ENCODE assay signal across 1 cellular context in genomic region chr10:80382989-80383388, GRCh38.
TF ChIP-seq lines count a peak whose summit lies in the region.

No MANE protein-coding gene starts in this region.

TF ChIP-seq in HepG2, 621 proteins besides CTCF, POLR2A, EP300 and RAD21 (continues in another document):
- TF ChIP-seq TFAP4 (IDR thresholded peaks at IDR 0.05; ENCODE audit: borderline replicate concordance, low read depth) (peak; percentile 71; the same call in 1 of the 2 replicates), HNF1B (CRISPR knock-in tag; IDR thresholded peaks at IDR 0.05) (0 out of 2 replicates have a peak, but pooled peaks have one; percentile 28), ETV6 (CRISPR knock-in tag; conservative IDR thresholded peaks at IDR 0.05) (no peak), ZBTB1 (CRISPR knock-in tag; IDR thresholded peaks at IDR 0.05; ENCODE audit: borderline replicate concordance) (no peak), ZNF256 (CRISPR knock-in tag; conservative IDR thresholded peaks at IDR 0.05) (no peak), ZNF530 (CRISPR knock-in tag; IDR thresholded peaks at IDR 0.05; ENCODE audit: low read depth) (no peak), ZNF292 (CRISPR knock-in tag; IDR thresholded peaks at IDR 0.05; ENCODE audit: borderline replicate concordance, low read depth) (no peak), ZNF281 (CRISPR knock-in tag; IDR thresholded peaks at IDR 0.05; ENCODE audit: borderline replicate concordance) (no peak), ZSCAN21 (CRISPR knock-in tag; IDR thresholded peaks at IDR 0.05; ENCODE audit: borderline replicate concordance) (no peak), PLSCR1 (CRISPR knock-in tag; IDR thresholded peaks at IDR 0.05; ENCODE audit: borderline replicate concordance) (no peak), NFE2 (CRISPR knock-in tag; IDR thresholded peaks at IDR 0.05) (no peak), TFDP2 (CRISPR knock-in tag; IDR thresholded peaks at IDR 0.05) (no peak), NFRKB (IDR thresholded peaks at IDR 0.05) (no peak), ZNF460 (CRISPR knock-in tag; IDR thresholded peaks at IDR 0.05; ENCODE audit: borderline replicate concordance) (no peak), ZNF543 (CRISPR knock-in tag; IDR thresholded peaks at IDR 0.05) (no peak), BCL6 (CRISPR knock-in tag; IDR thresholded peaks at IDR 0.05) (no peak), FOXA1 (IDR thresholded peaks at IDR 0.05) (no peak), FOXA1 (CRISPR knock-in tag; IDR thresholded peaks at IDR 0.05) (no peak), HMG20B (CRISPR knock-in tag; conservative IDR thresholded peaks at IDR 0.05) (no peak), FOXM1 (CRISPR knock-in tag; IDR thresholded peaks at IDR 0.05) (no peak), RERE (CRISPR knock-in tag; IDR thresholded peaks at IDR 0.05; ENCODE audit: low read depth) (no peak), PRDM4 (CRISPR knock-in tag; IDR thresholded peaks at IDR 0.05; ENCODE audit: borderline replicate concordance) (no peak), MED1 (CRISPR knock-in tag; IDR thresholded peaks at IDR 0.05) (0 out of 2 replicates have a peak, but pooled peaks have one; percentile 24), RELA (CRISPR knock-in tag; IDR thresholded peaks at IDR 0.05) (no peak), ZNF362 (CRISPR knock-in tag; IDR thresholded peaks at IDR 0.05; ENCODE audit: borderline replicate concordance) (peak; percentile 77; the same call in 1 of the 2 replicates), BHLHE40 (IDR thresholded peaks at IDR 0.05; ENCODE audit: low read length) (no peak), NCOA5 (CRISPR knock-in tag; IDR thresholded peaks at IDR 0.05) (no peak), CBX5 (CRISPR knock-in tag; IDR thresholded peaks at IDR 0.05; ENCODE audit: borderline replicate concordance) (no peak), ZNF333 (CRISPR knock-in tag; IDR thresholded peaks at IDR 0.05; ENCODE audit: borderline replicate concordance) (no peak), NFYB (CRISPR knock-in tag; IDR thresholded peaks at IDR 0.05) (no peak), ZNF326 (CRISPR knock-in tag; IDR thresholded peaks at IDR 0.05; ENCODE audit: borderline replicate concordance) (no peak), RARA (CRISPR knock-in tag; IDR thresholded peaks at IDR 0.05) (no peak), TCF12 (IDR thresholded peaks at IDR 0.05) (no peak), TCF12 (CRISPR knock-in tag; IDR thresholded peaks at IDR 0.05) (no peak), SMC3 (IDR thresholded peaks at IDR 0.05; ENCODE audit: low read length) (peak; percentile 78), MXD3 (CRISPR knock-in tag; IDR thresholded peaks at IDR 0.05) (no peak), ZKSCAN5 (CRISPR knock-in tag; IDR thresholded peaks at IDR 0.05) (no peak), SOX6 (IDR thresholded peaks at IDR 0.05) (no peak), SOX6 (CRISPR knock-in tag; IDR thresholded peaks at IDR 0.05) (no peak)
